In genomic region chr17:78675836-78676235, GRCh38 we compare ENCODE assay signal across 17 cellular contexts.
DNase-seq lines count a peak whose midpoint lies in the region; ATAC-seq and TF ChIP-seq lines count a peak whose summit lies in the region.
"Had no signal": no experiment of that assay in that cellular context is flagged by ENCODE, and none has a peak within 500 bp of the region (broad histone marks: within the 10 kb centered on the region; RNA-seq: fewer than 3 reads in every experiment).

No MANE protein-coding gene starts in this region.

- TF ChIP-seq CTCF in chondrocyte (IDR thresholded peaks at IDR 0.05) (no peak), psoas muscle (IDR thresholded peaks at IDR 0.05) (no peak), GM20000 (IDR thresholded peaks at IDR 0.05; ENCODE audit: extremely low read depth, missing control alignments) (no peak), suprapubic skin (IDR thresholded peaks at IDR 0.05) (no peak)

- TF ChIP-seq POLR2A in suprapubic skin (IDR thresholded peaks at IDR 0.05), result no peak

- DNase-seq in activated T-cell treated with anti-CD3 and anti-CD28 coated beads, Interleukin-2, amount 50 U/mL, for 72 hours, result no peak
- no peak for DNase-seq in activated T-cell treated with anti-CD3 and anti-CD28 coated beads for 4 hours
- no peak for DNase-seq in CD4-positive, alpha-beta memory T cell
- DNase-seq in chondrocyte (ENCODE audit: low spot score), result no peak
- no peak for DNase-seq in psoas muscle
- no peak for DNase-seq in GM20000 (ENCODE audit: low spot score)
- no peak for DNase-seq in suprapubic skin (ENCODE audit: low spot score in 2 of 2)
- DNase-seq: KG1; NCI-H1092; NCI-H1694; NCI-H69; NK-92 treated with Interleukin-12 subunit alpha and Interleukin-12 subunit beta, amount 100 ng/mL, for 24 hours; OCI-M1; RPMI8226 had no signal

- intact Hi-C loops in CD4-positive, alpha-beta memory T cell (cut with micrococcal nuclease), result no loop called here
- intact Hi-C loops in psoas muscle (cut with DNase I), result no loop called here

- H3K36me3 Mint-ChIP-seq in activated T-cell treated with anti-CD3 and anti-CD28 coated beads, Interleukin-2, amount 50 U/mL, for 72 hours (ENCODE audit: insufficient read depth in 2 of 2), result peaks cover 0 to 17% of the 10 kb centered on the region in 2 donors
- H3K36me3 Mint-ChIP-seq in CD4-positive, alpha-beta memory T cell, result peaks cover 64 to 94% of the 10 kb centered on the region in 2 donors
- H3K36me3 Mint-ChIP-seq in chondrocyte (ENCODE audit: low read depth), result peaks cover 48% of the 10 kb centered on the region

- no peaks in the 10 kb centered on the region for H3K27me3 ChIP-seq in CD4-positive, alpha-beta memory T cell (ENCODE audit: insufficient read depth, low read length)
- no peaks in the 10 kb centered on the region for H3K27me3 ChIP-seq in psoas muscle (ENCODE audit: insufficient read depth in 3 of 3, low read length in 2 of 3)
- H3K27me3 ChIP-seq in suprapubic skin, result no peaks in the 10 kb centered on the region

- H3K27me3 Mint-ChIP-seq in activated T-cell treated with anti-CD3 and anti-CD28 coated beads, Interleukin-2, amount 50 U/mL, for 72 hours (ENCODE audit: low read depth), result no peaks in the 10 kb centered on the region
- H3K27me3 Mint-ChIP-seq in CD4-positive, alpha-beta memory T cell, result no peaks in the 10 kb centered on the region
- no peaks in the 10 kb centered on the region for H3K27me3 Mint-ChIP-seq in chondrocyte (ENCODE audit: low read depth)

- H3K27ac Mint-ChIP-seq in activated T-cell treated with anti-CD3 and anti-CD28 coated beads, Interleukin-2, amount 50 U/mL, for 72 hours, result peak overlapping the region; percentile 71
- H3K27ac Mint-ChIP-seq in CD4-positive, alpha-beta memory T cell, result peak overlapping the region in 4 of 7 donors; percentile 17 to 82 (median 42)
- peak overlapping the region; percentile 18 for H3K27ac Mint-ChIP-seq in chondrocyte (ENCODE audit: unreplicated experiment)

- no peak overlapping the region for H3K27ac ChIP-seq in CD4-positive, alpha-beta memory T cell (ENCODE audit: low read depth, low read length)
- H3K27ac ChIP-seq in psoas muscle (peak overlapping the region; percentile 91), suprapubic skin (no peak overlapping the region)
- H3K27ac ChIP-seq: C4-2B had no signal

- H3K4me1 ChIP-seq in CD4-positive, alpha-beta memory T cell (ENCODE audit: insufficient read depth, low read length), result no peaks in the 10 kb centered on the region
- H3K4me1 ChIP-seq in psoas muscle (peaks cover 73% of the 10 kb centered on the region), suprapubic skin (peaks cover 25% of the 10 kb centered on the region)

- ATAC-seq in activated T-cell treated with anti-CD3 and anti-CD28 coated beads, Interleukin-2, amount 50 U/mL, for 72 hours (replicated peaks in 1 of 2), result no peak
- ATAC-seq in psoas muscle (no peak), HG03521 (IDR thresholded peaks at IDR 0.05; ENCODE audit: unreplicated experiment) (no peak)
- ATAC-seq: HCT116 had no signal

- no peaks in the 10 kb centered on the region for H3K9me3 Mint-ChIP-seq in activated T-cell treated with anti-CD3 and anti-CD28 coated beads, Interleukin-2, amount 50 U/mL, for 72 hours
- peaks cover 0 to 17% (median 0%) of the 10 kb centered on the region in 8 donors for H3K9me3 Mint-ChIP-seq in CD4-positive, alpha-beta memory T cell
- H3K9me3 Mint-ChIP-seq in chondrocyte (ENCODE audit: low read depth), result no peaks in the 10 kb centered on the region

- no peak overlapping the region for H3K4me3 Mint-ChIP-seq in activated T-cell treated with anti-CD3 and anti-CD28 coated beads, Interleukin-2, amount 50 U/mL, for 72 hours
- H3K4me3 Mint-ChIP-seq in CD4-positive, alpha-beta memory T cell, result no peak overlapping the region
- H3K4me3 Mint-ChIP-seq in chondrocyte (ENCODE audit: unreplicated experiment), result no peak overlapping the region

- 82 to 86% (median 86%) methylated on average over 15 of the region's 15 CpGs for WGBS in psoas muscle, 3 donors
- WGBS in suprapubic skin, result 85% methylated on average over 15 of the region's 15 CpGs

- H3K9me3 ChIP-seq in CD4-positive, alpha-beta memory T cell (ENCODE audit: control insufficient read depth in 1 of 2, low read length in 2 of 2), result no peaks in the 10 kb centered on the region
- H3K9me3 ChIP-seq in psoas muscle (no peaks in the 10 kb centered on the region), suprapubic skin (no peaks in the 10 kb centered on the region)

- POLR2A ChIA-PET in CD4-positive, alpha-beta memory T cell (lab: Charles Lee; ENCODE audit: partially characterized antibody), result interaction anchor here (0.7 kb wide), 1 partner anchor 214 kb away, joined by 3 read pairs; no protein-coding TSS in a partner anchor

- peaks cover 82% of the 10 kb centered on the region for H3K36me3 ChIP-seq in CD4-positive, alpha-beta memory T cell (ENCODE audit: insufficient read depth, low read length)
- H3K36me3 ChIP-seq in psoas muscle (ENCODE audit: insufficient read depth in 1 of 2, low read depth in 1 of 2), result peaks cover 2 to 55% of the 10 kb centered on the region in 2 donors
- peaks cover 65% of the 10 kb centered on the region for H3K36me3 ChIP-seq in suprapubic skin

- H3K4me3 ChIP-seq in CD4-positive, alpha-beta memory T cell (ENCODE audit: low read length in 2 of 2), result no peak overlapping the region
- H3K4me3 ChIP-seq in psoas muscle (no peak overlapping the region), suprapubic skin (no peak overlapping the region)

- H3K4me1 Mint-ChIP-seq in activated T-cell treated with anti-CD3 and anti-CD28 coated beads, Interleukin-2, amount 50 U/mL, for 72 hours (ENCODE audit: low read depth), result no peaks in the 10 kb centered on the region
- peaks cover 4% of the 10 kb centered on the region in 4 donors for H3K4me1 Mint-ChIP-seq in CD4-positive, alpha-beta memory T cell
- peaks cover 82% of the 10 kb centered on the region for H3K4me1 Mint-ChIP-seq in chondrocyte (ENCODE audit: low read depth)

- CTCF ChIA-PET in CD4-positive, alpha-beta memory T cell (lab: Charles Lee; ENCODE audit: partially characterized antibody), result interaction anchor here (0.6 to 2.4 kb wide), 2 partner anchors 33 to 314 kb away, joined by 4 to 6 read pairs; no protein-coding TSS in a partner anchor

- no peak for TF ChIP-seq EP300 in suprapubic skin (IDR thresholded peaks at IDR 0.05)

Comparison
In these comparisons a context has a peak if more than half of its experiments do, and no peak if none do; other contexts are left out.
1. H3K27ac Mint-ChIP-seq: peak in every context shown above with its lines; median percentile 71 in activated T-cell treated with anti-CD3 and anti-CD28 coated beads, Interleukin-2, amount 50 U/mL, for 72 hours; 42 in CD4-positive, alpha-beta memory T cell; 18 in chondrocyte.